9 cellular contexts compared by ENCODE assay signal in the genomic region with DNA sequence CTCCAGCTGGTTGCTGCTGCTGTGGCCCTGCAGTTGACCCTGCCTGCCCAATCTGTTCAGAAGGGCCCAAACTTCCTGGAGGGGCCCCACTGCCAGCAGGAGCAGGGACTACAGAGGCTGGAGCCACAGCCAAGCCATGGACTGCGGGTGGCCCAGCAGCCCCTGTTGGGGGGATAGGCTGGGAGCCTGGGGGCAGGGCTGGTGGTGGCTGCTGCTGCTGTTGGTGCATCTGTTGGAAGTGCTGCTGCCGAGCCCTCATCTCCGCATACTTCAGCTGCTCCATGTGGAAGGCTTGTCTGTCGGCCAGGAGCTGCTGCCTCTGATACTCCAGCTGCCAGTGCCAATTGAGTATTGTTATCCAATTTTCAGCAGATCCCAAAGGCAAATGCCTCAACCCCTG. TPM values are rescaled to one million over a fixed set of nuclear protein-coding genes. Genes with fewer than 3 reads are reported as not detected.
DNase-seq lines count a peak whose midpoint lies in the region; ATAC-seq and TF ChIP-seq lines count a peak whose summit lies in the region.
"Had no signal": no experiment of that assay in that cellular context is flagged by ENCODE, and none has a peak within 500 bp of the region (broad histone marks: within the 10 kb centered on the region; RNA-seq: fewer than 3 reads in every experiment).

No MANE protein-coding gene starts in this region.

- TF ChIP-seq CTCF in MCF 10A (IDR thresholded peaks at IDR 0.05; ENCODE audit: unreplicated experiment) (no peak), mammary epithelial cell (conservative IDR thresholded peaks at IDR 0.05 in 1 of 2, IDR thresholded peaks at IDR 0.05 in 1 of 2; ENCODE audit: extremely low read depth in 1 of 2, insufficient read depth in 1 of 2, low read depth in 1 of 2, low read length in 2 of 2) (no peak), gastroesophageal sphincter (IDR thresholded peaks at IDR 0.05) (no peak), type B pancreatic cell (conservative IDR thresholded peaks at IDR 0.05) (no peak)

- H3K4me2 ChIP-seq in mammary epithelial cell (ENCODE audit: insufficient read depth, low read depth, low read length): no peak overlapping the region

- H3K27me3 Mint-ChIP-seq in MCF 10A (ENCODE audit: insufficient read depth, unreplicated experiment): no peaks in the 10 kb centered on the region
- H3K27me3 Mint-ChIP-seq in type B pancreatic cell: no peaks in the 10 kb centered on the region

- H3K36me3 Mint-ChIP-seq in MCF 10A (ENCODE audit: insufficient read depth, unreplicated experiment) (peaks cover 98% of the 10 kb centered on the region), type B pancreatic cell (peaks cover 47% of the 10 kb centered on the region)

- 59% methylated on average over 4 of the region's 4 CpGs for WGBS in mammary epithelial cell (ENCODE audit: low coverage, missing lambda C conversion rate)
- 17% methylated on average over 1 of the region's 4 CpGs; no CpG with 5 or more reads in 1 of the 2 donors for WGBS in gastroesophageal sphincter (ENCODE audit: low coverage in 1 of 2), 2 donors

- H2AFZ ChIP-seq in mammary epithelial cell (ENCODE audit: low read depth, low read length): no peak overlapping the region

- CTCF ChIA-PET in MCF 10A (lab: Yijun Ruan, JAX) (interaction anchor here (0.5 to 1.5 kb wide), 7 partner anchors 9 to 121 kb away, joined by 3 to 6 read pairs (median 3); partner anchors contain the start of gene RNF41), mammary epithelial cell (lab: Charles Lee; ENCODE audit: low non-redundant PET) (no interaction called here)

- no peak for ATAC-seq in gastroesophageal sphincter

- POLR2A ChIA-PET in MCF 10A (lab: Yijun Ruan, JAX): interaction anchor here (1.1 to 7.6 kb wide), 7 partner anchors 9 to 47 kb away, joined by 3 to 146 read pairs (median 6); partner anchors contain the start of genes ESYT1, SMARCC2 and ZC3H10

- H3K4me3 Mint-ChIP-seq in MCF 10A (ENCODE audit: unreplicated experiment): no peak overlapping the region
- no peak overlapping the region for H3K4me3 Mint-ChIP-seq in type B pancreatic cell

- TF ChIP-seq POLR2A in gastroesophageal sphincter (IDR thresholded peaks at IDR 0.05): no peak

- no peak overlapping the region for H3K4me3 ChIP-seq in mammary epithelial cell (replicated peaks in 1 of 3; ENCODE audit: insufficient read depth in 1 of 3, low read depth in 2 of 3, low read length in 3 of 3)
- H3K4me3 ChIP-seq in gastroesophageal sphincter: no peak overlapping the region

- H3K36me3 ChIP-seq in mammary epithelial cell (ENCODE audit: insufficient read depth, low read length): peaks cover 22% of the 10 kb centered on the region
- peaks cover 0 to 100% of the 10 kb centered on the region in 2 donors for H3K36me3 ChIP-seq in gastroesophageal sphincter

- peaks cover 3% of the 10 kb centered on the region for H4K20me1 ChIP-seq in mammary epithelial cell (ENCODE audit: insufficient read depth, low read length)

- H3K9ac ChIP-seq in mammary epithelial cell (ENCODE audit: insufficient read depth, low read length): no peak overlapping the region

- no peak for TF ChIP-seq EP300 in gastroesophageal sphincter (IDR thresholded peaks at IDR 0.05)

- H3K9me3 Mint-ChIP-seq in MCF 10A (ENCODE audit: unreplicated experiment) (no peaks in the 10 kb centered on the region), type B pancreatic cell (no peaks in the 10 kb centered on the region)

- in situ Hi-C loops in mammary epithelial cell (cut with MboI; ENCODE audit: low sequenced_read_pairs in 2 of 2): no loop called here

- BruUV-seq in MCF 10A (replicated peaks; lab: Mats Ljungman, UMichigan): no TSS peak
- BruUV-seq in mammary epithelial cell (replicated peaks; lab: Mats Ljungman, UMichigan): no TSS peak

- no peak overlapping the region for H3K27ac ChIP-seq in mammary epithelial cell (ENCODE audit: insufficient read depth, low read depth, low read length)
- peak overlapping the region in 3 of 4 donors; percentile 46 to 96 (median 93) for H3K27ac ChIP-seq in gastroesophageal sphincter

- peaks cover 9% of the 10 kb centered on the region for H3K4me1 ChIP-seq in mammary epithelial cell (ENCODE audit: insufficient read depth, low read length)
- peaks cover 0 to 49% (median 14%) of the 10 kb centered on the region in 3 donors for H3K4me1 ChIP-seq in gastroesophageal sphincter

- peaks cover 15% of the 10 kb centered on the region for H3K79me2 ChIP-seq in mammary epithelial cell (ENCODE audit: insufficient read depth, low read length)

- no peaks in the 10 kb centered on the region for H3K27me3 ChIP-seq in mammary epithelial cell (ENCODE audit: insufficient read depth, low read length)
- no peaks in the 10 kb centered on the region for H3K27me3 ChIP-seq in gastroesophageal sphincter

- DNase-seq in MCF 10A (ENCODE audit: unreplicated experiment) (no peak), mammary epithelial cell (no peak), type B pancreatic cell (ENCODE audit: extremely low spot score, unreplicated experiment) (no peak), Kasumi-1 (lab: John Stamatoyannopoulos, UW) (no peak), globus pallidus (ENCODE audit: low spot score) (no peak)
- DNase-seq: AML-193, hypothalamus, NCI-H1092 treated with DMSO at 0.1 percent for 48 hours had no signal

- H3K4me1 Mint-ChIP-seq in MCF 10A (ENCODE audit: insufficient read depth, unreplicated experiment): peaks cover 12% of the 10 kb centered on the region
- peaks cover 25% of the 10 kb centered on the region for H3K4me1 Mint-ChIP-seq in type B pancreatic cell (ENCODE audit: unreplicated experiment)

- H3K27ac Mint-ChIP-seq in MCF 10A (ENCODE audit: low read depth, unreplicated experiment) (peak overlapping the region; percentile 16), type B pancreatic cell (peak overlapping the region; percentile 82)

- dilution Hi-C loops in mammary epithelial cell (cut with HindIII; ENCODE audit: low sequenced_read_pairs): loop anchor here (5.0 kb wide), 2 partner anchors 48 to 87 kb away; partner anchors contain the start of genes RPL41 and ZC3H10

- intact Hi-C loops in MCF 10A (cut with micrococcal nuclease) (no loop called here), mammary epithelial cell (cut with micrococcal nuclease) (no loop called here)

- H3K9me3 ChIP-seq in mammary epithelial cell (replicated peaks; ENCODE audit: insufficient read depth, low read length): no peaks in the 10 kb centered on the region
- H3K9me3 ChIP-seq in gastroesophageal sphincter: no peaks in the 10 kb centered on the region

RNA-seq across cellular contexts. Expression of gene MYL6, which starts 7.2 kb away (rescaled TPM):
- total RNA-seq in MCF 10A (2022) (716 and 997 TPM in 2 replicates), mammary epithelial cell (1,000 to 10,000 TPM in 1 of 2 donors, 100 to 1,000 TPM in 1; 732 to 1,042 TPM), gastroesophageal sphincter (1,000 to 10,000 TPM; 5,300 to 6,545 (median 5,874) TPM), type B pancreatic cell (ENCODE audit: low replicate concordance) (1,223 and 1,943 TPM in 2 replicates)
- 3,180 TPM for polyA plus RNA-seq in mammary epithelial cell
- 913 TPM for polyA minus RNA-seq in mammary epithelial cell

RNA-seq across cellular contexts. Expression of gene MYL6B, which starts 13.0 kb away (rescaled TPM):
- total RNA-seq in MCF 10A (2022) (46.0 and 58.0 TPM in 2 replicates), mammary epithelial cell (10 to 100 TPM; 24.7 to 57.1 TPM), gastroesophageal sphincter (10 to 100 TPM; 14.3 to 57.9 (median 28.0) TPM), type B pancreatic cell (ENCODE audit: low replicate concordance) (66.2 and 161 TPM in 2 replicates)
- 50.1 TPM for polyA plus RNA-seq in mammary epithelial cell
- polyA minus RNA-seq in mammary epithelial cell: 32.8 TPM

RNA-seq across cellular contexts. Expression of gene SMARCC2, which starts 23.9 kb away (rescaled TPM):
- total RNA-seq in MCF 10A (2022) (52.1 and 57.0 TPM in 2 replicates), mammary epithelial cell (10 to 100 TPM; 28.7 to 61.6 TPM), gastroesophageal sphincter (100 to 1,000 TPM in 1 of 4 donors, 10 to 100 TPM in 3; 76.5 to 109 (median 85.1) TPM), type B pancreatic cell (ENCODE audit: low replicate concordance) (92.8 and 147 TPM in 2 replicates)
- polyA plus RNA-seq in mammary epithelial cell: 31.7 TPM
- 88.2 TPM for polyA minus RNA-seq in mammary epithelial cell

RNA-seq across cellular contexts. Expression of gene ESYT1, which starts 37.3 kb away (rescaled TPM):
- total RNA-seq in MCF 10A (2022): 111 and 123 TPM in 2 replicates
- 100 to 1,000 TPM; 166 to 366 TPM for total RNA-seq in mammary epithelial cell
- polyA plus RNA-seq in mammary epithelial cell: 236 TPM
- 447 TPM for polyA minus RNA-seq in mammary epithelial cell
- 100 to 1,000 TPM; 128 to 234 (median 167) TPM for total RNA-seq in gastroesophageal sphincter
- total RNA-seq in type B pancreatic cell (ENCODE audit: low replicate concordance): 81.4 and 96.3 TPM in 2 replicates

RNA-seq across cellular contexts. Expression of gene ZC3H10, which starts 47.3 kb away (rescaled TPM):
- total RNA-seq in MCF 10A (2022) (2.8 and 3.5 TPM in 2 replicates), mammary epithelial cell (1 to 10 TPM; 2.7 TPM), gastroesophageal sphincter (1 to 10 TPM; 5.0 to 7.4 (median 5.8) TPM), type B pancreatic cell (ENCODE audit: low replicate concordance) (11.6 and 12.1 TPM in 2 replicates)
- polyA plus RNA-seq in mammary epithelial cell: 0.87 TPM
- polyA minus RNA-seq in mammary epithelial cell: 2.1 TPM
